ENCODE assay signal across 11 cellular contexts in genomic region chr16:10765772-10766171, GRCh38. TPM values are rescaled to one million over a fixed set of nuclear protein-coding genes. Genes with fewer than 3 reads are reported as not detected.
DNase-seq lines count a peak whose midpoint lies in the region; ATAC-seq lines count a peak whose summit lies in the region.
"Had no signal": no experiment of that assay in that cellular context is flagged by ENCODE, and none has a peak within 500 bp of the region (broad histone marks: within the 10 kb centered on the region; RNA-seq: fewer than 3 reads in every experiment).

No MANE protein-coding gene starts in this region.

- H3K27me3 Mint-ChIP-seq in activated CD4-positive, alpha-beta memory T cell treated with anti-CD3 and anti-CD28 coated beads, Interleukin-2, amount 10 ng/mL, durations not matched to agents 7 days and 5 days: no peaks in the 10 kb centered on the region

- POLR2A ChIA-PET in activated CD4-positive, alpha-beta memory T cell treated with anti-CD3 and anti-CD28 coated beads, Interleukin-2, amount 10 ng/mL, durations not matched to agents 7 days and 5 days (lab: Charles Lee): interaction anchor here (1.3 to 1.4 kb wide), 2 partner anchors 16 to 22 kb away, joined by 3 to 4 read pairs; partner anchors contain the start of gene NUBP1

- DNase-seq in Right ventricle myocardium superior: no peak
- DNase-seq in left ventricle myocardium superior: no peak
- DNase-seq in activated CD4-positive, alpha-beta memory T cell treated with anti-CD3 and anti-CD28 coated beads, Interleukin-2, amount 10 ng/mL, durations not matched to agents 7 days and 5 days: no peak
- peak; percentile 39 for DNase-seq in stimulated activated naive CD8-positive, alpha-beta T cell treated with anti-CD3 and anti-CD28 coated beads, Interleukin-15, Interleukin-2, amounts not matched to agents 100 U/mL and 50 U/mL, for 24 hours
- no peak for DNase-seq in LoVo (ENCODE audit: low spot score)
- DNase-seq in sciatic nerve (ENCODE audit: low spot score): no peak
- DNase-seq in COLO668 (lab: John Stamatoyannopoulos, UW; ENCODE audit: unreplicated experiment): no peak
- DNase-seq: glutamatergic neuron, mammary epithelial cell had no signal

- H3K27ac Mint-ChIP-seq in activated CD4-positive, alpha-beta memory T cell treated with anti-CD3 and anti-CD28 coated beads, Interleukin-2, amount 10 ng/mL, durations not matched to agents 7 days and 5 days: peak overlapping the region; percentile 41

- intact Hi-C loops in Right ventricle myocardium superior (cut with DNase I): no loop called here
- intact Hi-C loops in left ventricle myocardium superior (cut with micrococcal nuclease): no loop called here
- intact Hi-C loops in sciatic nerve (cut with DNase I): no loop called here

- H3K9me3 Mint-ChIP-seq in activated CD4-positive, alpha-beta memory T cell treated with anti-CD3 and anti-CD28 coated beads, Interleukin-2, amount 10 ng/mL, durations not matched to agents 7 days and 5 days: peaks cover 9% of the 10 kb centered on the region

- CTCF ChIA-PET in activated CD4-positive, alpha-beta memory T cell treated with anti-CD3 and anti-CD28 coated beads, Interleukin-2, amount 10 ng/mL, durations not matched to agents 7 days and 5 days (lab: Charles Lee): no interaction called here

- peaks cover 48% of the 10 kb centered on the region for H3K36me3 Mint-ChIP-seq in activated CD4-positive, alpha-beta memory T cell treated with anti-CD3 and anti-CD28 coated beads, Interleukin-2, amount 10 ng/mL, durations not matched to agents 7 days and 5 days (ENCODE audit: low read depth)

- H3K4me3 Mint-ChIP-seq in activated CD4-positive, alpha-beta memory T cell treated with anti-CD3 and anti-CD28 coated beads, Interleukin-2, amount 10 ng/mL, durations not matched to agents 7 days and 5 days: no peak overlapping the region

- ATAC-seq in Right ventricle myocardium superior (ENCODE audit: poor library complexity) (peak; percentile 10), left ventricle myocardium superior (no peak), GM21737 (IDR thresholded peaks at IDR 0.05; ENCODE audit: unreplicated experiment) (peak; percentile 63), sciatic nerve (no peak)
- peak; percentile 82 for ATAC-seq in stimulated activated naive CD8-positive, alpha-beta T cell treated with anti-CD3 and anti-CD28 coated beads, Interleukin-15, Interleukin-2, amounts not matched to agents 100 U/mL and 50 U/mL, for 24 hours

- peaks cover 17% of the 10 kb centered on the region for H3K4me1 Mint-ChIP-seq in activated CD4-positive, alpha-beta memory T cell treated with anti-CD3 and anti-CD28 coated beads, Interleukin-2, amount 10 ng/mL, durations not matched to agents 7 days and 5 days

RNA-seq across cellular contexts. Expression of gene NUBP1, which starts 22.1 kb away (rescaled TPM):
- total RNA-seq in Right ventricle myocardium superior (41.4 TPM), left ventricle myocardium superior (45.9 TPM), sciatic nerve (21.6 TPM)
- 10 to 100 TPM; 29.4 to 31.5 TPM for total RNA-seq in activated CD4-positive, alpha-beta memory T cell treated with anti-CD3 and anti-CD28 coated beads, Interleukin-2, amount 10 ng/mL, durations not matched to agents 7 days and 5 days

RNA-seq across cellular contexts. Expression of gene TVP23A, which starts 52.8 kb away (rescaled TPM):
- total RNA-seq in Right ventricle myocardium superior: 0.19 TPM
- 0.47 TPM for total RNA-seq in left ventricle myocardium superior
- not detected for total RNA-seq in activated CD4-positive, alpha-beta memory T cell treated with anti-CD3 and anti-CD28 coated beads, Interleukin-2, amount 10 ng/mL, durations not matched to agents 7 days and 5 days
- 3.3 TPM for total RNA-seq in sciatic nerve
- total RNA-seq: mammary epithelial cell, NCI-H460 had no signal

Comparison
In these comparisons a context has a peak if more than half of its experiments do, and no peak if none do; other contexts are left out.
1. ATAC-seq: peak in Right ventricle myocardium superior (single experiment), GM21737 (single experiment) and stimulated activated naive CD8-positive, alpha-beta T cell treated with anti-CD3 and anti-CD28 coated beads, Interleukin-15, Interleukin-2, amounts not matched to agents 100 U/mL and 50 U/mL, for 24 hours (single experiment); none in left ventricle myocardium superior (single experiment) and sciatic nerve (single experiment).